Comparison of ENCODE assay signal across 9 cellular contexts in genomic region chr17:77279448-77280303, GRCh38.
DNase-seq lines count a peak whose midpoint lies in the region; ATAC-seq and TF ChIP-seq lines count a peak whose summit lies in the region.
"Had no signal": no experiment of that assay in that cellular context is flagged by ENCODE, and none has a peak within 500 bp of the region (broad histone marks: within the 10 kb centered on the region; RNA-seq: fewer than 3 reads in every experiment).

No MANE protein-coding gene starts in this region.

- H3K27me3 ChIP-seq in RWPE2 (ENCODE audit: insufficient read depth, poor library complexity, severe bottlenecking): no peaks in the 10 kb centered on the region

- TF ChIP-seq CTCF in RWPE2 (IDR thresholded peaks at IDR 0.05; ENCODE audit: poor library complexity, severe bottlenecking): no peak
- no peak for TF ChIP-seq CTCF in fibroblast of mammary gland (conservative IDR thresholded peaks at IDR 0.05; ENCODE audit: control insufficient read depth, insufficient read depth, low read depth, low read length)
- no peak for TF ChIP-seq CTCF in progenitor cell of endocrine pancreas (IDR thresholded peaks at IDR 0.05; ENCODE audit: unreplicated experiment)

- peaks cover 17% of the 10 kb centered on the region for H3K36me3 ChIP-seq in RWPE2 (ENCODE audit: low read depth)
- H3K36me3 ChIP-seq: heart left ventricle had no signal

- no peaks in the 10 kb centered on the region for H3K36me3 Mint-ChIP-seq in progenitor cell of endocrine pancreas (ENCODE audit: insufficient read depth)

- H3K4me3 ChIP-seq in RWPE2 (ENCODE audit: severe bottlenecking) (peak overlapping the region; percentile 90), fibroblast of mammary gland (ENCODE audit: control insufficient read depth, low read depth, low read length) (no peak overlapping the region)

- H3K4me1 Mint-ChIP-seq in progenitor cell of endocrine pancreas (ENCODE audit: low read depth): peaks cover 22% of the 10 kb centered on the region

- peaks cover 17% of the 10 kb centered on the region for H3K4me1 ChIP-seq in RWPE2 (ENCODE audit: insufficient read depth, poor library complexity, severe bottlenecking)

- H3K27me3 Mint-ChIP-seq in progenitor cell of endocrine pancreas: peaks cover 27% of the 10 kb centered on the region

- H3K27ac Mint-ChIP-seq in progenitor cell of endocrine pancreas: peak overlapping the region; percentile 96

- peak overlapping the region; percentile 71 for H3K4me3 Mint-ChIP-seq in progenitor cell of endocrine pancreas (ENCODE audit: low read depth)

- H3K27ac ChIP-seq in RWPE2 (ENCODE audit: poor library complexity, severe bottlenecking): peak overlapping the region; percentile 97
- H3K27ac ChIP-seq: heart left ventricle had no signal

- DNase-seq in HCEC 1CT: peak; percentile 70
- DNase-seq in RWPE2 (ENCODE audit: low spot score): peak; percentile 95
- DNase-seq in fibroblast of mammary gland (ENCODE audit: low read depth): peak; percentile 84
- DNase-seq in progenitor cell of endocrine pancreas (ENCODE audit: low spot score, unreplicated experiment): no peak
- DNase-seq in stimulated activated CD4-positive, alpha-beta T cell treated with anti-CD3 and anti-CD28 coated beads, Interleukin-12 subunit alpha, Interleukin-12 subunit beta, amount 100 ng/mL, for 4 hours: no peak
- no peak for DNase-seq in OCI-M2 (lab: John Stamatoyannopoulos, UW; ENCODE audit: unreplicated experiment)
- DNase-seq: NCI-H510A had no signal

- peak; percentile 75 for ATAC-seq in RWPE2 (ENCODE audit: low read depth)
- no peak for ATAC-seq in GM19395 (IDR thresholded peaks at IDR 0.05; ENCODE audit: unreplicated experiment)

- no peaks in the 10 kb centered on the region for H3K9me3 ChIP-seq in RWPE2 (ENCODE audit: severe bottlenecking)
- H3K9me3 ChIP-seq: heart left ventricle had no signal

- no peaks in the 10 kb centered on the region for H3K9me3 Mint-ChIP-seq in progenitor cell of endocrine pancreas (ENCODE audit: low read depth)

Comparison
In these comparisons a context has a peak if more than half of its experiments do, and no peak if none do; other contexts are left out.
1. DNase-seq: peak in HCEC 1CT (single experiment), RWPE2 (single experiment) and fibroblast of mammary gland (single experiment); none in progenitor cell of endocrine pancreas (single experiment), stimulated activated CD4-positive, alpha-beta T cell treated with anti-CD3 and anti-CD28 coated beads, Interleukin-12 subunit alpha, Interleukin-12 subunit beta, amount 100 ng/mL, for 4 hours (single experiment) and OCI-M2 (single experiment).